9 cellular contexts compared by ENCODE assay signal in the genomic region with DNA sequence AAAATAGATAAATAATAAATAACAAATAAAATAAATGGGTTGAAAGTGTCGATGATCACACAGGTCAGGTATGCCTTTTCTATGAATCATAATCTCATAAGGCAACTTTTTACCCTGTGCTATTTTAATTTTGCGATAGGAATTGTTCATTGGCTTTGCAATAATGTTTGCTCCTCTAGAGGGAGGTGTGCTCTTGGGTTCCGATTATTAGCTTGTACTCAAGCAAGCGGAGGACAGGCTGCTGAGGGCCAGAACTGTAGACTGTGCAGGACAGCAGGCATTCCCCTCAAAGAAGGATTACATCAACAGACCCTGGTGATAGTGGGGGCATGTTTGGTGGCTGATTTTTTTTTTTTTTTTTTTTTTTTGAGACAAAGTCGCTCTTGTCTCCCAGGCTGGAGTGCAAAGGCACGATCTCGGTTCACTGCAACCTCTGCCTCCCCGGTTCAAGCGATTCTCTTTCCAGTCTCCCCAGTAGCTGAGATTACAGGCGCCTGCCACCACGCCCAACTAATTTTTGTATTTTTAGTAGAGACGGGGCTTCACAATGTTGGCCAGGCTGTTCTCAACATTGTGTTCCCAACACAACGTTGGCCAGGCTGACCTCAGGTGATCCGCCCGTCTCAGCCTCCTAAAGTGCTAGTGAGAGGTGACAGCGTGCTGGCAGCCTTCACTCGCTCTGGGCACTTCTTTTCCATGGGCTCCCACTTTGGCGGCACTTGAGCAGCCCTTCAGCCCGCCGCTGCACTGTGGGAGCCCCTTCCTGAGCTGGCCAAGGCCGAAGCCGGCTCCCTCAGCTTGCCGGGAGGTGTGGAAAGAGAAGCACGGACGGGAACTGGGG. TPM values are rescaled to one million over a fixed set of nuclear protein-coding genes. Genes with fewer than 3 reads are reported as not detected.
DNase-seq lines count a peak whose midpoint lies in the region; ATAC-seq and TF ChIP-seq lines count a peak whose summit lies in the region.
"Had no signal": no experiment of that assay in that cellular context is flagged by ENCODE, and none has a peak within 500 bp of the region (broad histone marks: within the 10 kb centered on the region; RNA-seq: fewer than 3 reads in every experiment).

No MANE protein-coding gene starts in this region.

- H3K4me3 Mint-ChIP-seq in stimulated activated memory B cell treated with anti-CD40 and anti-IgM and Interleukin-4, amounts not matched to agents 10 μg/mL and 1 μg/mL and 100 μg/mL, for 72 hours = no peak overlapping the region

- no peak for TF ChIP-seq POLR2A in testis (IDR thresholded peaks at IDR 0.05)

- no TSS peak for BruUV-seq in Panc1 (replicated peaks; lab: Mats Ljungman, UMichigan)

- H3K4me1 ChIP-seq in Panc1 (ENCODE audit: control insufficient read depth, insufficient read depth, low read length) (no peaks in the 10 kb centered on the region), heart right ventricle (peaks cover 0 to 3% (median 0%) of the 10 kb centered on the region in 9 donors), testis (no peaks in the 10 kb centered on the region)

- no peaks in the 10 kb centered on the region for H3K27me3 ChIP-seq in Panc1 (ENCODE audit: control insufficient read depth, insufficient read depth, low read length)
- H3K27me3 ChIP-seq in heart right ventricle = no peaks in the 10 kb centered on the region
- no peaks in the 10 kb centered on the region for H3K27me3 ChIP-seq in testis
- H3K27me3 ChIP-seq: BLaER1 treated with 17β-estradiol and CSF1 and Interleukin-3, amounts not matched to agents 10 nM and 100 nM had no signal

- 55 to 60% methylated on average over 25 of the region's 25 CpGs for WGBS in heart right ventricle, 2 donors
- WGBS in testis, 2 donors = 63 to 65% methylated on average over 23 to 25 of the region's 25 CpGs

- CTCF ChIA-PET in Panc1 (lab: Charles Lee) = interaction anchor here (0.6 to 1.6 kb wide), 4 partner anchors 40 to 197 kb away, joined by 3 to 7 read pairs (median 3); no protein-coding TSS in a partner anchor

- H3K9me3 ChIP-seq in Panc1 (ENCODE audit: control insufficient read depth, insufficient read depth, low read depth, low read length) (no peaks in the 10 kb centered on the region), heart right ventricle (no peaks in the 10 kb centered on the region), testis (no peaks in the 10 kb centered on the region)

- H3K4me1 Mint-ChIP-seq in stimulated activated memory B cell treated with anti-CD40 and anti-IgM and Interleukin-4, amounts not matched to agents 10 μg/mL and 1 μg/mL and 100 μg/mL, for 72 hours = no peaks in the 10 kb centered on the region

- ATAC-seq in Panc1 (peak; percentile 88), heart right ventricle (peak; percentile 80 to 95 (median 93)), HG02798 (IDR thresholded peaks at IDR 0.05; ENCODE audit: poor library complexity, unreplicated experiment) (no peak)
- ATAC-seq in stimulated activated memory B cell treated with anti-CD40 and anti-IgM and Interleukin-4, amounts not matched to agents 10 μg/mL and 1 μg/mL and 100 μg/mL, for 72 hours = no peak

- in situ Hi-C loops in Panc1 (cut with HindIII; ENCODE audit: low pct_unique_long_range_greater_than_20kb, low sequenced_read_pairs) = no loop called here

- no peaks in the 10 kb centered on the region for H3K9me3 Mint-ChIP-seq in stimulated activated memory B cell treated with anti-CD40 and anti-IgM and Interleukin-4, amounts not matched to agents 10 μg/mL and 1 μg/mL and 100 μg/mL, for 72 hours

- H3K36me3 ChIP-seq in Panc1 (ENCODE audit: control insufficient read depth, insufficient read depth, low read length) = no peaks in the 10 kb centered on the region
- no peaks in the 10 kb centered on the region for H3K36me3 ChIP-seq in heart right ventricle
- no peaks in the 10 kb centered on the region for H3K36me3 ChIP-seq in testis (ENCODE audit: low read depth, missing control alignments)

- no peak overlapping the region for H3K27ac ChIP-seq in Panc1 (ENCODE audit: low read length)
- peak overlapping the region in 5 of 10 donors; percentile 28 to 75 (median 52) for H3K27ac ChIP-seq in heart right ventricle
- H3K27ac ChIP-seq in testis = no peak overlapping the region
- H3K27ac ChIP-seq: BLaER1 treated with 17β-estradiol and CSF1 and Interleukin-3, amounts not matched to agents 10 nM and 100 nM had no signal

- POLR2A ChIA-PET in Panc1 (lab: Charles Lee) = no interaction called here

- H3K4me3 ChIP-seq in Panc1 (ENCODE audit: low read depth in 2 of 2, low read length in 2 of 2) (no peak overlapping the region), heart right ventricle (no peak overlapping the region), testis (peak overlapping the region; percentile 24 to 30)
- H3K4me3 ChIP-seq: BLaER1 treated with 17β-estradiol and CSF1 and Interleukin-3, amounts not matched to agents 10 nM and 100 nM had no signal

- intact Hi-C loops in Panc1 (cut with micrococcal nuclease; ENCODE audit: unreplicated experiment) (loop anchor here (1.0 kb wide), 1 partner anchor 190 kb away; no protein-coding TSS in a partner anchor), heart right ventricle (cut with DNase I) (loop anchor here in 9 of 10 donors (1.0 to 10.0 kb wide), 8 partner anchors 42 to 192 kb away; a partner anchor contains a TSS), testis (cut with DNase I; ENCODE audit: low total_unique reads) (no loop called here)

- no peaks in the 10 kb centered on the region for H3K27me3 Mint-ChIP-seq in stimulated activated memory B cell treated with anti-CD40 and anti-IgM and Interleukin-4, amounts not matched to agents 10 μg/mL and 1 μg/mL and 100 μg/mL, for 72 hours

- H3K36me3 Mint-ChIP-seq in stimulated activated memory B cell treated with anti-CD40 and anti-IgM and Interleukin-4, amounts not matched to agents 10 μg/mL and 1 μg/mL and 100 μg/mL, for 72 hours = peaks cover 10% of the 10 kb centered on the region

- no peak overlapping the region for H3K27ac Mint-ChIP-seq in stimulated activated memory B cell treated with anti-CD40 and anti-IgM and Interleukin-4, amounts not matched to agents 10 μg/mL and 1 μg/mL and 100 μg/mL, for 72 hours

- DNase-seq in NCI-H1436 (lab: John Stamatoyannopoulos, UW) (peak; percentile 4), NCI-H1436 treated with DMSO at 0.1 percent for 48 hours (lab: John Stamatoyannopoulos, UW) (no peak), Panc1 (ENCODE audit: low read depth, low spot score) (peak; percentile 12), heart right ventricle (peak; percentile 25 to 67), testis (peak; percentile 47), putamen (ENCODE audit: low spot score) (no peak)

- TF ChIP-seq CTCF in Panc1 (IDR thresholded peaks at IDR 0.05) (no peak; the same call in 1 of the 2 replicates), heart right ventricle (IDR thresholded peaks at IDR 0.05) (peak in 8 of 9 donors; percentile 23 to 65 (median 51)), testis (IDR thresholded peaks at IDR 0.05) (peak in 2 of 3 experiments; percentile 33 to 46)

RNA-seq across cellular contexts. Expression of a gene that starts 35.6 kb away (rescaled TPM):
- total RNA-seq in Panc1 (2021; ENCODE audit: unreplicated experiment) (30.0 TPM), heart right ventricle (10 to 100 TPM in 6 of 10 donors, 1 to 10 TPM in 4; 7.0 to 13.4 (median 11.0) TPM), testis (10 to 100 TPM; 25.1 to 37.5 TPM)
- polyA plus RNA-seq in Panc1 (2012; ENCODE audit: insufficient read length) = 17.2 TPM
- polyA plus RNA-seq in heart right ventricle (10 to 100 TPM in 1 of 2 donors, 1 to 10 TPM in 1; 8.4 to 11.1 TPM), testis (ENCODE audit: insufficient read depth, low read depth, low replicate concordance) (29.8 TPM)

RNA-seq across cellular contexts. Expression of a gene that starts 35.6 kb away (rescaled TPM):
- total RNA-seq in Panc1 (2021; ENCODE audit: unreplicated experiment) = not detected
- not detected for polyA plus RNA-seq in Panc1 (2012; ENCODE audit: insufficient read length)
- total RNA-seq in heart right ventricle = under 1 TPM in 2 of 10 donors, not detected in 8; 0.08 to 0.32 TPM
- not detected for polyA plus RNA-seq in heart right ventricle
- total RNA-seq in testis = 10 to 100 TPM in 1 of 2 donors, 1 to 10 TPM in 1; 5.7 to 14.9 TPM
- 7.2 TPM for polyA plus RNA-seq in testis (ENCODE audit: insufficient read depth, low read depth, low replicate concordance)

Comparison
In these comparisons a context has a peak if more than half of its experiments do, and no peak if none do; other contexts are left out.
1. DNase-seq: peak in NCI-H1436 (single experiment), Panc1 (single experiment), heart right ventricle (2 of 2) and testis (single experiment); none in NCI-H1436 treated with DMSO at 0.1 percent for 48 hours (single experiment) and putamen (single experiment).
2. ATAC-seq: peak in Panc1 (single experiment) and heart right ventricle (8 of 8); none in HG02798 (single experiment) and stimulated activated memory B cell treated with anti-CD40 and anti-IgM and Interleukin-4, amounts not matched to agents 10 μg/mL and 1 μg/mL and 100 μg/mL, for 72 hours (single experiment).
3. H3K4me3 ChIP-seq: peak in testis (2 of 2); none in Panc1 (0 of 2) and heart right ventricle (0 of 10).